Comparison of ENCODE assay signal across 22 cellular contexts in genomic region chr16:66689282-66689681, GRCh38.
"Had no signal": no experiment of that assay in that cellular context is flagged by ENCODE, and none has a peak within 500 bp of the region (broad histone marks: within the 10 kb centered on the region; RNA-seq: fewer than 3 reads in every experiment).

No MANE protein-coding gene starts in this region.

- H3K27me3 ChIP-seq: brain microvascular endothelial cell, esophagus squamous epithelium, gastroesophageal sphincter had no signal

- H3K4me3 ChIP-seq: coronary artery, esophagus squamous epithelium, gastroesophageal sphincter had no signal

- H3K36me3 ChIP-seq: brain microvascular endothelial cell, esophagus squamous epithelium, gastroesophageal sphincter had no signal

- DNase-seq: activated CD4-positive, alpha-beta memory T cell treated with anti-CD3 and anti-CD28 coated beads for 36 hours; activated CD4-positive, alpha-beta T cell treated with anti-CD3 and anti-CD28 coated beads for 36 hours; activated CD4-positive, alpha-beta T cell treated with anti-CD3 and anti-CD28 coated beads, Interleukin-2, amount 10 ng/mL, durations not matched to agents 24 days and 14 days; activated CD4-positive, CD25-positive, alpha-beta regulatory T cell; activated CD4-positive, CD25-positive, alpha-beta regulatory T cell treated with anti-CD3 and anti-CD28 coated beads, Interleukin-2, amount 50 U/mL, for 72 hours; activated CD8-positive, alpha-beta memory T cell treated with anti-CD3 and anti-CD28 coated beads, Interleukin-2, amount 10 ng/mL, durations not matched to agents 7 days and 5 days; activated CD8-positive, alpha-beta memory T cell treated with anti-CD3 and anti-CD28 coated beads, Interleukin-2, amount 50 U/mL, for 4 hours; activated CD8-positive, alpha-beta T cell treated with anti-CD3 and anti-CD28 coated beads, Interleukin-2, amount 10 ng/mL, durations not matched to agents 7 days and 5 days; activated gamma-delta T cell; activated naive CD4-positive, alpha-beta T cell; activated naive CD4-positive, alpha-beta T cell treated with anti-CD3 and anti-CD28 coated beads, Interleukin-2, amount 10 ng/mL, durations not matched to agents 7 days and 5 days; activated T-cell treated with anti-CD3 and anti-CD28 coated beads for 4 hours; activated T-cell treated with anti-CD3 and anti-CD28 coated beads, Interleukin-2, amount 50 U/mL, for 24 hours; activated T-cell treated with anti-CD3 and anti-CD28 coated beads, Interleukin-2, amount 50 U/mL, for 72 hours; amniotic stem cell; brain microvascular endothelial cell; effector CD4-positive, alpha-beta T cell; esophagus squamous epithelium; T-helper 2 cell had no signal

- H3K9me3 ChIP-seq: esophagus squamous epithelium, gastroesophageal sphincter had no signal

- H3K27ac ChIP-seq: brain microvascular endothelial cell, coronary artery, epithelial cell of prostate, esophagus squamous epithelium, gastroesophageal sphincter had no signal
